In genomic region chr2:203062126-203062525, GRCh38 we compare ENCODE assay signal across 15 cellular contexts. TPM values are rescaled to one million over a fixed set of nuclear protein-coding genes. Genes with fewer than 3 reads are reported as not detected.
A peak's percentile ranks its signal among the peaks of the same experiment; 100 is the strongest.
DNase-seq lines count a peak whose midpoint lies in the region; ATAC-seq, FAIRE-seq and TF ChIP-seq lines count a peak whose summit lies in the region.
"Had no signal": no experiment of that assay in that cellular context is flagged by ENCODE, and none has a peak within 500 bp of the region (broad histone marks: within the 10 kb centered on the region; RNA-seq: fewer than 3 reads in every experiment).

No MANE protein-coding gene starts in this region.

- no peaks in the 10 kb centered on the region for H4K20me1 ChIP-seq in H1 (replicated peaks in 1 of 2; ENCODE audit: control insufficient read depth in 1 of 2, insufficient read depth in 2 of 2, low read length in 2 of 2)
- H4K20me1 ChIP-seq: BLaER1 treated with 17β-estradiol and CSF1 and Interleukin-3, amounts not matched to agents 10 nM and 100 nM had no signal

- H2BK5ac ChIP-seq in H1 (ENCODE audit: low read depth, low read length) (no peak overlapping the region), mesendoderm (ENCODE audit: low read length) (no peak overlapping the region)

- CTCF ChIA-PET in H1 (lab: Charles Lee; ENCODE audit: partially characterized antibody): no interaction called here

- H3K9ac ChIP-seq in H1 (replicated peaks in 1 of 4; ENCODE audit: extremely low read depth in 1 of 4, low read depth in 3 of 4, low read length in 3 of 4) (no peak overlapping the region), mesendoderm (ENCODE audit: low read length) (no peak overlapping the region)
- H3K9ac ChIP-seq: BLaER1 treated with 17β-estradiol and CSF1 and Interleukin-3, amounts not matched to agents 10 nM and 100 nM had no signal

- H3K36me3 ChIP-seq in H1 (ENCODE audit: control insufficient read depth in 2 of 4, insufficient read depth in 4 of 4, low read length in 3 of 4) (peaks cover 0 to 4% (median 0%) of the 10 kb centered on the region in 4 experiments; a peak in 2 of 8 replicates), mesendoderm (ENCODE audit: control insufficient read depth, insufficient read depth, low read length) (no peaks in the 10 kb centered on the region)

- H3K4me3 Mint-ChIP-seq in activated T-helper 17 cell treated with anti-CD3 and anti-CD28 coated beads, Interleukin-2, amount 50 U/mL, for 72 hours: no peak overlapping the region

- H2AFZ ChIP-seq in H1 (ENCODE audit: low read length): no peak overlapping the region

- no peaks in the 10 kb centered on the region for H3K27me3 Mint-ChIP-seq in activated T-helper 17 cell treated with anti-CD3 and anti-CD28 coated beads, Interleukin-2, amount 50 U/mL, for 72 hours

- H3K79me1 ChIP-seq in H1 (ENCODE audit: low read depth, low read length) (no peaks in the 10 kb centered on the region), mesendoderm (ENCODE audit: low read length) (no peaks in the 10 kb centered on the region)

- H3K14ac ChIP-seq in H1 (ENCODE audit: insufficient read length): no peak overlapping the region

- peaks cover 0 to 7% of the 10 kb centered on the region in 2 experiments; a peak in 2 of 4 replicates for H3K9me3 ChIP-seq in H1 (ENCODE audit: insufficient read depth in 2 of 2, low read depth in 1 of 2, low read length in 1 of 2)
- H3K9me3 ChIP-seq: MG63 had no signal

- TF ChIP-seq RAD21 in H1 (IDR thresholded peaks at IDR 0.05 in 1 of 2, conservative IDR thresholded peaks at IDR 0.05 in 1 of 2; ENCODE audit: low read depth in 2 of 2, low read length in 2 of 2): no peak

- DNase-seq in HFF-Myc (ENCODE audit: extremely low read depth, low read depth) (peak; percentile 11), H1 (ENCODE audit: low read depth in 1 of 2, low spot score in 2 of 2) (no peak), mesendoderm (peak; percentile 28), GM12892 (ENCODE audit: insufficient read length) (no peak), NCI-H1048 (lab: John Stamatoyannopoulos, UW) (no peak)
- DNase-seq: DMS 273 treated with DMSO at 0.1 percent for 48 hours, MG63, NCI-H1105, NCI-H187, NCI-H446, PC-3 had no signal

- H2AK5ac ChIP-seq in H1 (ENCODE audit: low read depth, low read length) (peak overlapping the region; percentile 45; the same call in 1 of the 2 replicates), mesendoderm (ENCODE audit: low read length) (no peak overlapping the region)

- TF ChIP-seq CTCF in HFF-Myc (IDR thresholded peaks at IDR 0.05; ENCODE audit: low read depth, low read length, missing control alignments): no peak
- TF ChIP-seq CTCF in H1 (IDR thresholded peaks at IDR 0.05; ENCODE audit: control extremely low read depth in 1 of 3, insufficient read depth in 1 of 3, low read depth in 1 of 3, low read length in 3 of 3): no peak

- H3K4me2 ChIP-seq in H1 (ENCODE audit: insufficient read depth in 1 of 2, low read depth in 2 of 2, low read length in 2 of 2): no peak overlapping the region
- H3K4me2 ChIP-seq in mesendoderm (ENCODE audit: low read length): no peak overlapping the region
- H3K4me2 ChIP-seq: BLaER1 treated with 17β-estradiol and CSF1 and Interleukin-3, amounts not matched to agents 10 nM and 100 nM had no signal

- no peak for ATAC-seq in GM21360 (IDR thresholded peaks at IDR 0.05; ENCODE audit: unreplicated experiment)
- ATAC-seq in activated T-helper 17 cell treated with anti-CD3 and anti-CD28 coated beads, Interleukin-2, amount 50 U/mL, for 72 hours (replicated peaks): no peak
- ATAC-seq: PC-3 had no signal

- TF ChIP-seq EP300 in H1 (IDR thresholded peaks at IDR 0.05; ENCODE audit: borderline replicate concordance in 1 of 2, low read depth in 2 of 2, low read length in 2 of 2): no peak

- H3K23ac ChIP-seq in H1 (ENCODE audit: insufficient read length) (no peak overlapping the region), mesendoderm (ENCODE audit: low read length) (no peak overlapping the region)

- WGBS in H1 (ENCODE audit: extremely low coverage in 1 of 2, insufficient coverage in 1 of 2, insufficient read length in 1 of 2, insufficient replicate concordance in 2 of 2, low coverage in 1 of 2, low lambda C conversion rate in 2 of 2, missing lambda C conversion rate in 1 of 2), 2 experiments: 79% methylated on average over 3 of the region's 3 CpGs; no CpG with 5 or more reads in 1 of the 2 experiments
- WGBS in mesendoderm (ENCODE audit: extremely low coverage, insufficient coverage, low lambda C conversion rate): no CpG with 5 or more reads among the region's 3 CpGs

- FAIRE-seq in H1 (lab: Jason Lieb, UNC): no peak
- FAIRE-seq in GM12892 (lab: Jason Lieb, UNC): no peak
- FAIRE-seq: HepG2 had no signal

- no peak overlapping the region for H3K4ac ChIP-seq in H1 (replicated peaks; ENCODE audit: insufficient read length, low read depth, low read length)
- H3K4ac ChIP-seq in mesendoderm (ENCODE audit: low read depth, low read length): no peak overlapping the region

- TF ChIP-seq POLR2A in H1 (IDR thresholded peaks at IDR 0.05; ENCODE audit: control extremely low read depth in 1 of 2, low read depth in 2 of 2, low read length in 2 of 2): no peak
- TF ChIP-seq POLR2A in GM12892 (IDR thresholded peaks at IDR 0.05; ENCODE audit: low read depth, low read length): no peak

- H2BK120ac ChIP-seq in H1 (replicated peaks; ENCODE audit: low read depth, low read length) (no peak overlapping the region), mesendoderm (ENCODE audit: low read depth, low read length) (no peak overlapping the region)

- H3K27ac ChIP-seq in H1 (ENCODE audit: low read depth, low read length) (no peak overlapping the region), mesendoderm (ENCODE audit: low read depth, low read length) (no peak overlapping the region)
- H3K27ac ChIP-seq: BLaER1 treated with 17β-estradiol and CSF1 and Interleukin-3, amounts not matched to agents 10 nM and 100 nM had no signal

- H3K27me3 ChIP-seq in H1 (replicated peaks in 1 of 4; ENCODE audit: control insufficient read depth in 3 of 4, extremely low read depth in 1 of 4, insufficient read depth in 3 of 4, low read length in 3 of 4) (no peaks in the 10 kb centered on the region), mesendoderm (ENCODE audit: insufficient read depth, low read length, poor library complexity) (no peaks in the 10 kb centered on the region)
- H3K27me3 ChIP-seq: BLaER1 treated with 17β-estradiol and CSF1 and Interleukin-3, amounts not matched to agents 10 nM and 100 nM; MG63 had no signal

- H2BK12ac ChIP-seq in H1 (ENCODE audit: low read depth, low read length): peak overlapping the region; percentile 63; the same call in 1 of the 2 replicates

- H3K4me1 ChIP-seq in H1 (replicated peaks in 1 of 4; ENCODE audit: control insufficient read depth in 3 of 4, insufficient read depth in 4 of 4, low read length in 3 of 4) (peaks cover 0 to 7% (median 3%) of the 10 kb centered on the region in 4 experiments; a peak in 3 of 7 replicates), mesendoderm (ENCODE audit: control insufficient read depth, low read depth, low read length) (no peaks in the 10 kb centered on the region)

- no peak overlapping the region for H4K91ac ChIP-seq in H1 (replicated peaks; ENCODE audit: insufficient read length, low read length)

- H3K23me2 ChIP-seq in H1 (ENCODE audit: low read depth, low read length): no peaks in the 10 kb centered on the region

- POLR2A ChIA-PET in H1 (lab: Charles Lee; ENCODE audit: partially characterized antibody): interaction anchor here (0.6 kb wide), 1 partner anchor 303 kb away, joined by 4 read pairs; no protein-coding TSS in a partner anchor

- H3K18ac ChIP-seq in H1 (ENCODE audit: extremely low read depth, low read length): no peak overlapping the region
- no peak overlapping the region for H3K18ac ChIP-seq in mesendoderm (ENCODE audit: low read length)

- H2BK20ac ChIP-seq in H1 (ENCODE audit: low read length): no peak overlapping the region

- H4K5ac ChIP-seq in H1 (ENCODE audit: insufficient read length, low read depth, low read length): no peak overlapping the region
- H4K5ac ChIP-seq in mesendoderm (ENCODE audit: low read length): no peak overlapping the region

- no peak overlapping the region for H3K27ac Mint-ChIP-seq in activated T-helper 17 cell treated with anti-CD3 and anti-CD28 coated beads, Interleukin-2, amount 50 U/mL, for 72 hours

- H3K79me2 ChIP-seq in H1 (ENCODE audit: control insufficient read depth in 1 of 2, insufficient read depth in 2 of 2, low read length in 2 of 2): no peaks in the 10 kb centered on the region
- H3K79me2 ChIP-seq in mesendoderm (ENCODE audit: control insufficient read depth, insufficient read depth, low read length): no peaks in the 10 kb centered on the region

- H3K9me3 Mint-ChIP-seq in activated T-helper 17 cell treated with anti-CD3 and anti-CD28 coated beads, Interleukin-2, amount 50 U/mL, for 72 hours: no peaks in the 10 kb centered on the region

- no peaks in the 10 kb centered on the region for H3K4me1 Mint-ChIP-seq in activated T-helper 17 cell treated with anti-CD3 and anti-CD28 coated beads, Interleukin-2, amount 50 U/mL, for 72 hours

- H4K8ac ChIP-seq in H1 (ENCODE audit: extremely low read depth, insufficient read depth, low read length): no peak overlapping the region
- no peak overlapping the region for H4K8ac ChIP-seq in mesendoderm (ENCODE audit: low read depth, low read length)

- H3K56ac ChIP-seq in H1 (replicated peaks; ENCODE audit: insufficient read length, low read depth, low read length): no peak overlapping the region
- H3K56ac ChIP-seq in mesendoderm (ENCODE audit: low read length): no peak overlapping the region

- H3K36me3 Mint-ChIP-seq in activated T-helper 17 cell treated with anti-CD3 and anti-CD28 coated beads, Interleukin-2, amount 50 U/mL, for 72 hours (ENCODE audit: low read depth): peaks cover 39% of the 10 kb centered on the region

- H3K4me3 ChIP-seq in HFF-Myc (replicated peaks; ENCODE audit: low read depth, low read length) (no peak overlapping the region), H1 (ENCODE audit: extremely low read depth in 1 of 4, insufficient read depth in 2 of 4, low read depth in 3 of 4, low read length in 4 of 4) (no peak overlapping the region), mesendoderm (ENCODE audit: low read length) (no peak overlapping the region)
- H3K4me3 ChIP-seq: BLaER1 treated with 17β-estradiol and CSF1 and Interleukin-3, amounts not matched to agents 10 nM and 100 nM; MG63 had no signal

- no peak overlapping the region for H2BK15ac ChIP-seq in H1 (ENCODE audit: low read length)
- H2BK15ac ChIP-seq in mesendoderm (replicated peaks; ENCODE audit: low read depth): no peak overlapping the region

RNA-seq across cellular contexts. Expression of gene NBEAL1, which starts 47.5 kb away (rescaled TPM):
- total RNA-seq in H1 (2021; fragmentation: NEBNext Ultra II Directional; extraction: Animal tissue kit (Norgen Biotek cat#: 25700)): 8.2 and 10.7 TPM in 2 replicates
- polyA plus RNA-seq in H1 (2011; rRNA removed): 1.4 and 2.3 TPM in 2 replicates
- polyA plus RNA-seq in H1 (2011; cell fraction: cytosol; rRNA removed): 2.6 TPM
- 1.9 TPM for polyA plus RNA-seq in H1 (2011; cell fraction: nucleus; rRNA removed)
- 3.2 to 9.6 TPM (median 4.1 TPM) in 4 replicates for polyA plus RNA-seq in H1 (2012, experiment 1 of 2)
- polyA plus RNA-seq in H1 (2012, experiment 2 of 2): 3.3 TPM
- 10.9 TPM for polyA plus RNA-seq in H1 (2013, experiment 1 of 2)
- 10.9 TPM for polyA plus RNA-seq in H1 (2013, experiment 2 of 2)
- 13.8 and 23.4 TPM in 2 replicates for polyA minus RNA-seq in H1 (2011; rRNA and poly(A)+ RNA removed)
- 4.5 TPM for polyA minus RNA-seq in H1 (2011; cell fraction: cytosol; rRNA and poly(A)+ RNA removed)
- 21.3 TPM for polyA minus RNA-seq in H1 (2011; cell fraction: nucleus; rRNA and poly(A)+ RNA removed)
- 11.9 TPM for polyA plus RNA-seq in mesendoderm (2013, experiment 1 of 2)
- 12.9 TPM for polyA plus RNA-seq in mesendoderm (2013, experiment 2 of 2)
- total RNA-seq in activated T-helper 17 cell treated with anti-CD3 and anti-CD28 coated beads, Interleukin-2, amount 50 U/mL, for 72 hours: 10 to 100 TPM; 16.1 to 31.2 TPM
- polyA plus RNA-seq in GM12892 (2012; ENCODE audit: missing spikeins): 10.0 TPM

Comparison
In these comparisons a context has a peak if more than half of its experiments do, and no peak if none do; other contexts are left out.
1. DNase-seq: peak in HFF-Myc (single experiment) and mesendoderm (single experiment); none in H1 (0 of 2), GM12892 (single experiment) and NCI-H1048 (single experiment).